Comparison of ENCODE assay signal across 8 cellular contexts in the genomic region with DNA sequence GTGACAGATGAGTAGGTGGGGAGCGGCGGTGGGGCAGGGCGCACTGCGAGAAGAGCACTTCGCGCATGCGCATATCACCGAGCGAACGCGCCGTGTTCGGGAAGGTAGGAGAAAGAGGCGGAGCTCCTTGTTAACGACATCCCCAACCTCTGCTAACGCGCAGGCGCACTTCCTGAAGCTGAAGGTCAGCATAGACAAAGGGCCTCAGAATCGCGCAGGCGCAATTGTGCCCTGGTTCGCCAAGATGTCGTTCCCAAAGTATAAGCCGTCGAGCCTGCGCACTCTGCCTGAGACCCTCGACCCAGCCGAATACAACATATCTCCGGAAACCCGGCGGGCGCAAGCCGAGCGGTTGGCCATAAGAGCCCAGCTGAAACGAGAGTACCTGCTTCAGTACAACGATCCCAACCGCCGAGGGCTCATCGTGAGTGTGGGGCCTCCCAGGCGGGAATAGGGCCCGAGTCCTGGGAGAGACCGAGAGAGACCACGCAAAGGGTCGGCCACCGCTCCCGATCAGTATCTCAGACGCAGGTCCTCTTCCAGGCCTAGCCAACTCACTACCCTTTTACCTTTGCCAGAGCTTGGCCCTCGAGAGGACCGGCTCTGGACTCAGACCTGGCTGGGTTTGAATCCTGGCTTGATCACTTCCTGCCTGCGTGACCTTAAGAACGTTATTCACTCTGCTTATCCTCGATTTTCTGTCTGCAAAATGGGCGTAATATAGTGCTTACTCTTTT. TPM values are rescaled to one million over a fixed set of nuclear protein-coding genes. Genes with fewer than 3 reads are reported as not detected.
DNase-seq lines count a peak whose midpoint lies in the region; ATAC-seq lines count a peak whose summit lies in the region.

Gene NDUFB4 (plus strand): TSS at position 221 of the 737 bp plus-strand sequence. CDS start 24 bp downstream, at position 245.

- WGBS in aorta, 2 donors: 0% methylated on average over 53 of the region's 53 CpGs

- no peaks in the 10 kb centered on the region for H3K9me3 ChIP-seq in aorta (ENCODE audit: control insufficient read depth, low read length)

- peak within 1 kb of the TSS; percentile 86 for H3K4me3 ChIP-seq in rectal smooth muscle tissue (ENCODE audit: low read length)
- peak within 1 kb of the TSS; percentile 59 to 90 for H3K4me3 ChIP-seq in aorta (ENCODE audit: low read length in 2 of 2)

- H3K36me3 ChIP-seq in rectal smooth muscle tissue (ENCODE audit: control insufficient read depth, insufficient read depth, low read length) (peaks cover 7% of the 10 kb centered on the region), aorta (ENCODE audit: control insufficient read depth in 1 of 2, insufficient read depth in 2 of 2, low read length in 1 of 2) (no peaks in the 10 kb centered on the region)

- H3K4me1 ChIP-seq in rectal smooth muscle tissue (ENCODE audit: control insufficient read depth, insufficient read depth, low read length) (peaks cover 12% of the 10 kb centered on the region), aorta (ENCODE audit: control insufficient read depth in 1 of 2, insufficient read depth in 2 of 2, low read length in 2 of 2) (peaks cover 4 to 9% of the 10 kb centered on the region in 2 donors)

- H3K27ac ChIP-seq in rectal smooth muscle tissue (ENCODE audit: low read depth, low read length) (peak within 1 kb of the TSS; percentile 89), aorta (ENCODE audit: low read depth in 1 of 2, low read length in 2 of 2) (peak within 1 kb of the TSS in 1 of 2 donors; percentile 66)

- intact Hi-C loops in aorta (cut with DNase I): loop anchor here in 1 of 2 donors (5.0 kb wide), 1 partner anchor 146 kb away; the partner anchor contains the start of genes GTF2E1 and RABL3

- DNase-seq in NCI-H2081 (lab: John Stamatoyannopoulos, UW) (peak; percentile 98 to 99), T1000 (lab: John Stamatoyannopoulos, UW) (peak; percentile 94), astrocyte of the hippocampus (ENCODE audit: low read depth, low spot score) (peak; percentile 99), hepatic stellate cell (ENCODE audit: low spot score) (peak; percentile 94), aorta (peak; percentile 99)

- no peaks in the 10 kb centered on the region for H3K27me3 ChIP-seq in rectal smooth muscle tissue (ENCODE audit: control insufficient read depth, insufficient read depth, low read length)
- no peaks in the 10 kb centered on the region for H3K27me3 ChIP-seq in aorta (ENCODE audit: control insufficient read depth in 1 of 2, insufficient read depth in 2 of 2, low read length in 1 of 2)

- ATAC-seq in GM18508 (IDR thresholded peaks at IDR 0.05; ENCODE audit: insufficient read depth, unreplicated experiment): peak; percentile 88
- peak; percentile 96 for ATAC-seq in HG03025 (IDR thresholded peaks at IDR 0.05; ENCODE audit: low FRiP score, unreplicated experiment)
- peak; percentile 100 for ATAC-seq in aorta (ENCODE audit: low FRiP score)

- peak within 1 kb of the TSS; percentile 86 for H3K9ac ChIP-seq in rectal smooth muscle tissue (ENCODE audit: low read length)

RNA-seq across cellular contexts. Expression of gene NDUFB4, which starts in this region (rescaled TPM):
- total RNA-seq in aorta: 10 to 100 TPM; 84.4 to 91.1 TPM
- polyA plus RNA-seq in aorta: 100 to 1,000 TPM; 183 to 191 TPM
